In genomic region chr22:41128606-41129005, GRCh38 we compare ENCODE assay signal across 23 cellular contexts.
"Had no signal": no experiment of that assay in that cellular context is flagged by ENCODE, and none has a peak within 500 bp of the region (broad histone marks: within the 10 kb centered on the region; RNA-seq: fewer than 3 reads in every experiment).

No MANE protein-coding gene starts in this region.

- H3K9me3 ChIP-seq: colonic mucosa, esophagus muscularis mucosa, esophagus squamous epithelium, gastrocnemius medialis, gastroesophageal sphincter, heart left ventricle, heart right ventricle had no signal

- H3K27ac ChIP-seq: colonic mucosa, coronary artery, dorsolateral prefrontal cortex, epithelial cell of prostate, esophagus muscularis mucosa, esophagus squamous epithelium, foreskin keratinocyte, gastrocnemius medialis, gastroesophageal sphincter, heart left ventricle, heart right ventricle had no signal

- H3K27me3 ChIP-seq: colonic mucosa, dorsolateral prefrontal cortex, esophagus muscularis mucosa, esophagus squamous epithelium, foreskin keratinocyte, gastrocnemius medialis, gastroesophageal sphincter, heart left ventricle, heart right ventricle had no signal

- H3K4me1 ChIP-seq: colonic mucosa, esophagus squamous epithelium had no signal

- H3K4me3 ChIP-seq: colonic mucosa, coronary artery, dorsolateral prefrontal cortex, esophagus muscularis mucosa, esophagus squamous epithelium, gastrocnemius medialis, gastroesophageal sphincter, heart left ventricle, heart right ventricle had no signal

- DNase-seq: colonic mucosa; cortex of kidney; dermis blood vessel endothelial cell; dorsolateral prefrontal cortex; effector CD4-positive, alpha-beta T cell; effector CD8-positive, alpha-beta T cell; effector memory CD4-positive, alpha-beta T cell; effector memory CD8-positive, alpha-beta T cell; endodermal cell; erythroblast; esophagus squamous epithelium; foreskin fibroblast; foreskin keratinocyte; foreskin melanocyte; gastrocnemius medialis; glutamatergic neuron; head of caudate nucleus; heart left ventricle; heart right ventricle had no signal
